25 cellular contexts compared by ENCODE assay signal in genomic region chr3:152390647-152391046, GRCh38.
DNase-seq lines count a peak whose midpoint lies in the region; ATAC-seq, FAIRE-seq and TF ChIP-seq lines count a peak whose summit lies in the region.
"Had no signal": no experiment of that assay in that cellular context is flagged by ENCODE, and none has a peak within 500 bp of the region (broad histone marks: within the 10 kb centered on the region; RNA-seq: fewer than 3 reads in every experiment).

No MANE protein-coding gene starts in this region.

- peaks cover 3% of the 10 kb centered on the region; the same call in 1 of the 2 replicates for H4K20me1 ChIP-seq in GM12878 (ENCODE audit: control insufficient read depth, insufficient read depth)

- peaks cover 84% of the 10 kb centered on the region for H3K4me1 Mint-ChIP-seq in CD8-positive, alpha-beta T cell (ENCODE audit: low read depth)
- H3K4me1 Mint-ChIP-seq in nephron progenitor cell: peaks cover 12% of the 10 kb centered on the region

- no peak overlapping the region for H3K27ac ChIP-seq in CD8-positive, alpha-beta T cell (ENCODE audit: low read depth, low read length)
- H3K27ac ChIP-seq in GM12878 (ENCODE audit: control insufficient read depth, insufficient read depth): no peak overlapping the region
- H3K27ac ChIP-seq: prostate gland, testis had no signal

- WGBS in GM12878 (ENCODE audit: insufficient coverage, insufficient replicate concordance, low lambda C conversion rate, missing lambda C conversion rate): 82% methylated on average over 2 of the region's 2 CpGs

- no peaks in the 10 kb centered on the region for H3K27me3 Mint-ChIP-seq in CD8-positive, alpha-beta T cell (ENCODE audit: low read depth)
- H3K27me3 Mint-ChIP-seq in nephron progenitor cell (ENCODE audit: low read depth, poor library complexity): no peaks in the 10 kb centered on the region

- H3K4me3 Mint-ChIP-seq in CD8-positive, alpha-beta T cell: no peak overlapping the region
- H3K4me3 Mint-ChIP-seq in nephron progenitor cell: no peak overlapping the region
- H3K4me3 Mint-ChIP-seq: activated T-cell treated with anti-CD3 and anti-CD28 coated beads, Interleukin-2, amount 50 U/mL, for 4 hours; nephron had no signal

- H3K9me3 ChIP-seq in CD8-positive, alpha-beta T cell (ENCODE audit: low read length): no peaks in the 10 kb centered on the region
- H3K9me3 ChIP-seq in GM12878 (replicated peaks; ENCODE audit: control insufficient read depth, insufficient read depth, low read length): no peaks in the 10 kb centered on the region; the same call in 1 of the 3 replicates
- H3K9me3 ChIP-seq: heart right ventricle, prostate gland, testis had no signal

- H3K4me1 ChIP-seq in CD8-positive, alpha-beta T cell (ENCODE audit: insufficient read depth, low read length): peaks cover 51% of the 10 kb centered on the region
- no peaks in the 10 kb centered on the region for H3K4me1 ChIP-seq in GM12878 (ENCODE audit: control insufficient read depth, insufficient read depth, low read length)

- CTCF ChIA-PET in CD8-positive, alpha-beta T cell (lab: Charles Lee): interaction anchor here (0.7 kb wide), 1 partner anchor 8 kb away, joined by 4 read pairs; no protein-coding TSS in a partner anchor
- CTCF ChIA-PET in GM12878 (lab: Yijun Ruan, JAX): interaction anchor here (1.0 to 1.6 kb wide), 4 partner anchors 8 to 17 kb away, joined by 3 to 10 read pairs (median 4); no protein-coding TSS in a partner anchor

- POLR2A ChIA-PET in CD8-positive, alpha-beta T cell (lab: Charles Lee): interaction anchor here (1.0 to 1.5 kb wide), 2 partner anchors 8 to 22 kb away, joined by 3 to 4 read pairs; no protein-coding TSS in a partner anchor
- POLR2A ChIA-PET in GM12878 (lab: Charles Lee): interaction anchor here (1.5 kb wide), 1 partner anchor 8 kb away, joined by 5 read pairs; no protein-coding TSS in a partner anchor

- SMC1A ChIA-PET in GM12878 (lab: Charles Lee; ENCODE audit: uncharacterized antibody, unreplicated experiment): interaction anchor here (0.6 to 4.5 kb wide), 10 partner anchors 8 to 207 kb away, joined by 3 to 38 read pairs (median 3); no protein-coding TSS in a partner anchor

- H3K9ac ChIP-seq in GM12878 (ENCODE audit: control insufficient read depth, insufficient read depth, low read length): no peak overlapping the region

- in situ Hi-C loops in GM12878 (cut with MboI): no loop called here

- no peaks in the 10 kb centered on the region for H3K9me3 Mint-ChIP-seq in CD8-positive, alpha-beta T cell
- no peaks in the 10 kb centered on the region for H3K9me3 Mint-ChIP-seq in nephron progenitor cell
- H3K9me3 Mint-ChIP-seq: activated T-cell treated with anti-CD3 and anti-CD28 coated beads, Interleukin-2, amount 50 U/mL, for 4 hours; HFFc6; nephron had no signal

- FAIRE-seq in H54 (lab: Jason Lieb, UNC) (peak; percentile 30), GM12878 (lab: Jason Lieb, UNC) (no peak)
- FAIRE-seq: D721Med, RCC 7860, TTC549 had no signal

- H3K36me3 Mint-ChIP-seq in CD8-positive, alpha-beta T cell: peaks cover 64% of the 10 kb centered on the region
- H3K36me3 Mint-ChIP-seq in nephron progenitor cell (ENCODE audit: low read depth): no peaks in the 10 kb centered on the region

- no peak overlapping the region for H3K4me3 ChIP-seq in CD8-positive, alpha-beta T cell (ENCODE audit: low read depth, low read length)
- H3K4me3 ChIP-seq in GM12878: no peak overlapping the region
- H3K4me3 ChIP-seq: heart right ventricle, prostate gland, testis had no signal

- TF ChIP-seq POLR2A in H54 (IDR thresholded peaks at IDR 0.05; ENCODE audit: low read depth, low read length) (no peak), GM12878 (IDR thresholded peaks at IDR 0.05; ENCODE audit: low read depth, low read length) (no peak)

- H3K4me2 ChIP-seq in GM12878 (ENCODE audit: control insufficient read depth, insufficient read depth): no peak overlapping the region

- ATAC-seq in CD8-positive, alpha-beta T cell: peak; percentile 54
- ATAC-seq in GM12878: peak; percentile 33
- no peak for ATAC-seq in HG03045 (IDR thresholded peaks at IDR 0.05; ENCODE audit: unreplicated experiment)
- no peak for ATAC-seq in HG03039 (IDR thresholded peaks at IDR 0.05; ENCODE audit: unreplicated experiment)
- ATAC-seq: activated T-cell treated with anti-CD3 and anti-CD28 coated beads, Interleukin-2, amount 50 U/mL, for 4 hours had no signal

- TF ChIP-seq RAD21 in GM12878 (IDR thresholded peaks at IDR 0.05; ENCODE audit: insufficient read depth, low read depth, low read length): no peak

- intact Hi-C loops in CD8-positive, alpha-beta T cell (cut with DNase I, micrococcal nuclease): no loop called here
- intact Hi-C loops in GM12878 (cut with micrococcal nuclease; ENCODE audit: unreplicated experiment): no loop called here

- peaks cover 8% of the 10 kb centered on the region for H3K36me3 ChIP-seq in CD8-positive, alpha-beta T cell (ENCODE audit: insufficient read depth, low read length)
- peaks cover 2 to 18% of the 10 kb centered on the region in 2 experiments; a peak in 3 of 4 replicates for H3K36me3 ChIP-seq in GM12878 (ENCODE audit: control insufficient read depth in 2 of 2, insufficient read depth in 2 of 2, low read length in 1 of 2)
- H3K36me3 ChIP-seq: prostate gland had no signal

- no peak for TF ChIP-seq EP300 in GM12878 (IDR thresholded peaks at IDR 0.05; ENCODE audit: borderline replicate concordance in 1 of 2, control insufficient read depth in 1 of 2, low read depth in 2 of 2, low read length in 2 of 2)

- TF ChIP-seq CTCF in CD8-positive, alpha-beta T cell (IDR thresholded peaks at IDR 0.05): no peak
- TF ChIP-seq CTCF in GM12878 (IDR thresholded peaks at IDR 0.05 in 2 of 3, conservative IDR thresholded peaks at IDR 0.05 in 1 of 3; ENCODE audit: control insufficient read depth in 2 of 3, extremely low read depth in 1 of 3, insufficient read depth in 1 of 3, low read depth in 3 of 3, low read length in 3 of 3) (no peak), nephron progenitor cell (IDR thresholded peaks at IDR 0.05) (no peak)

- H2AFZ ChIP-seq in GM12878 (ENCODE audit: control insufficient read depth, low read depth, low read length): no peak overlapping the region

- DNase-seq in CD8-positive, alpha-beta T cell: no peak
- DNase-seq in H54 (ENCODE audit: insufficient read length, low spot score): no peak
- no peak for DNase-seq in GM12878 (ENCODE audit: low read depth, low spot score)
- DNase-seq in nephron progenitor cell: no peak
- no peak for DNase-seq in NCI-H748 (lab: John Stamatoyannopoulos, UW; ENCODE audit: unreplicated experiment)
- DNase-seq in NCI-H187 (lab: John Stamatoyannopoulos, UW): no peak
- DNase-seq: activated T-cell treated with anti-CD3 and anti-CD28 coated beads, Interleukin-2, amount 50 U/mL, for 4 hours; AML-193; cerebellar nuclear complex; effector memory CD4-positive, alpha-beta T cell; heart right ventricle; HFFc6; mammary epithelial cell; MM.1S; NCI-H1694 treated with DMSO at 0.1 percent for 48 hours; NCI-H345; stimulated activated CD4-positive, alpha-beta T cell treated with anti-CD3 and anti-CD28 coated beads, Interleukin-12 subunit alpha, Interleukin-12 subunit beta, amount 100 ng/mL, for 4 hours; testis had no signal

- no TSS peak for BruUV-seq in GM12878 (replicated peaks; lab: Mats Ljungman, UMichigan)

- peaks cover 73% of the 10 kb centered on the region for H3K79me2 ChIP-seq in GM12878 (ENCODE audit: control insufficient read depth, insufficient read depth, low read length)

- RAD21 ChIA-PET in GM12878 (lab: Charles Lee; ENCODE audit: unreplicated experiment): interaction anchor here (0.7 to 2.3 kb wide), 3 partner anchors 9 to 107 kb away, joined by 3 to 8 read pairs (median 3); no protein-coding TSS in a partner anchor

- H3K27ac Mint-ChIP-seq in CD8-positive, alpha-beta T cell: peak overlapping the region; percentile 89
- H3K27ac Mint-ChIP-seq in nephron progenitor cell: peak overlapping the region; percentile 10

- no peaks in the 10 kb centered on the region for H3K27me3 ChIP-seq in CD8-positive, alpha-beta T cell (ENCODE audit: insufficient read depth, low read length)
- no peaks in the 10 kb centered on the region for H3K27me3 ChIP-seq in GM12878 (replicated peaks in 1 of 2; ENCODE audit: control insufficient read depth in 2 of 2, insufficient read depth in 2 of 2, low read length in 1 of 2)
- H3K27me3 ChIP-seq: heart right ventricle, testis had no signal

TF ChIP-seq in GM12878, 131 proteins besides CTCF, POLR2A, EP300 and RAD21:
- TF ChIP-seq HDAC2 (IDR thresholded peaks at IDR 0.05) (no peak), SPI1 (IDR thresholded peaks at IDR 0.05; ENCODE audit: borderline replicate concordance, insufficient read depth, low read depth, low read length) (no peak), ZNF24 (IDR thresholded peaks at IDR 0.05) (no peak), NR2C2 (IDR thresholded peaks at IDR 0.05; ENCODE audit: borderline replicate concordance, control insufficient read depth, insufficient read length, low read depth) (no peak), FOXK2 (IDR thresholded peaks at IDR 0.05) (no peak), FOS (IDR thresholded peaks at IDR 0.05; ENCODE audit: borderline replicate concordance, extremely low read depth, insufficient read length) (no peak), ESRRA (IDR thresholded peaks at IDR 0.05; ENCODE audit: low read length) (no peak), KLF5 (IDR thresholded peaks at IDR 0.05; ENCODE audit: partially characterized antibody) (no peak), JUNB (IDR thresholded peaks at IDR 0.05) (no peak), NRF1 (conservative IDR thresholded peaks at IDR 0.05; ENCODE audit: low read depth, low read length) (no peak)

Comparison
In these comparisons a context has a peak if more than half of its experiments do, and no peak if none do; other contexts are left out.
1. ATAC-seq: peak in CD8-positive, alpha-beta T cell (single experiment) and GM12878 (single experiment); none in HG03045 (single experiment) and HG03039 (single experiment).